9 cellular contexts compared by ENCODE assay signal in the genomic region with DNA sequence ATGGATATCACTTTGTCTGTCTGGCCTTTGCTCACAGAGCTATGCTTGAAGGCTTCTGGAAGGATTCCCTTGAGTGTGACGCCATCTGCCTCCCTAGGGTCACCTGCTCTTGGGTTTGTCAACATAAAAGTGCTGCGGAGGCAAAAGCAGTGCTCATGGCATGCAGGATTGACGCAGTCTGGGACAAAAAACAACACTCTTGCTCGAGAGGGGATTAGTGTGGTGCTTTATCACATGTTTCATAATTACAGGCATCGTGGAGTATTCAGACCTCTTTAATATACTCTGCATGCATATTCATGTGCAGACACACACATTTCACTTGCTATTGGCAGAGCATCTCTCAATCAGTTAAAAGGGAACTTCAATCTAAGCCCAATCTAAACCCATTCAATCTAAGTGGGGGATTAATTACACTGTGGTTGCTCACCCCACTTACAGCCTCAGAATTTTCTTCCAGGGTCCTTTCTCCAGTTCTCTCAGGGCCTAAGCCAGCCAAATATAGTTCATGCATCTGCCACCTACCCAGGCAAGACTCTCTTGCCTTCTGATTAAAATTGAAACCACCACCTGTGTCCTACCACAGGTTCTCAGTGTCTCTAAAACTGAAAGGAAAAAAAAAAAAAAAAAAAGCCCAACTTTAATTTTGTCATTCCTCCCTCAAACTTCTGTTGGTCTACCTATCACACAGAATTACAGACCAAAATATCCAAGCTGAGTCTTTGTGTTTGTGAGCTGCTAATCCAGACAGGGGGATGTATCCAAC.
DNase-seq lines count a peak whose midpoint lies in the region; ATAC-seq and FAIRE-seq lines count a peak whose summit lies in the region.
"Had no signal": no experiment of that assay in that cellular context is flagged by ENCODE, and none has a peak within 500 bp of the region (broad histone marks: within the 10 kb centered on the region; RNA-seq: fewer than 3 reads in every experiment).

No MANE protein-coding gene starts in this region.

- H3K36me3 Mint-ChIP-seq in activated T-cell treated with anti-CD3 and anti-CD28 coated beads, Interleukin-2, amount 50 U/mL, for 24 hours (ENCODE audit: low read depth), result no peaks in the 10 kb centered on the region
- no peaks in the 10 kb centered on the region for H3K36me3 Mint-ChIP-seq in naive B cell

- peak overlapping the region; percentile 88 for H3K27ac Mint-ChIP-seq in activated T-cell treated with anti-CD3 and anti-CD28 coated beads, Interleukin-2, amount 50 U/mL, for 24 hours
- H3K27ac Mint-ChIP-seq in naive B cell, result peak overlapping the region; percentile 71 to 98 (median 94)

- DNase-seq in activated T-cell treated with anti-CD3 and anti-CD28 coated beads, Interleukin-2, amount 50 U/mL, for 24 hours, result no peak
- no peak for DNase-seq in activated T-cell treated with anti-CD3 and anti-CD28 coated beads, Interleukin-2, amount 50 U/mL, for 48 hours
- DNase-seq in NCI-H774 (lab: John Stamatoyannopoulos, UW), result peak; percentile 14
- peak; percentile 57 for DNase-seq in naive B cell
- DNase-seq in NCI-H1048 (lab: John Stamatoyannopoulos, UW), result no peak
- no peak for DNase-seq in HTR-8/SVneo (ENCODE audit: insufficient read length, low spot score)
- DNase-seq in activated gamma-delta T cell treated with Interleukin-2 at 50 U/mL for 16 hours, result no peak
- DNase-seq: DND-41 had no signal

- H3K9me3 Mint-ChIP-seq in activated T-cell treated with anti-CD3 and anti-CD28 coated beads, Interleukin-2, amount 50 U/mL, for 24 hours, result no peaks in the 10 kb centered on the region
- no peaks in the 10 kb centered on the region for H3K9me3 Mint-ChIP-seq in naive B cell

- peak overlapping the region; percentile 9 for H3K4me3 Mint-ChIP-seq in activated T-cell treated with anti-CD3 and anti-CD28 coated beads, Interleukin-2, amount 50 U/mL, for 24 hours
- peak overlapping the region; percentile 11 to 85 (median 48) for H3K4me3 Mint-ChIP-seq in naive B cell

- no peaks in the 10 kb centered on the region for H3K27me3 Mint-ChIP-seq in activated T-cell treated with anti-CD3 and anti-CD28 coated beads, Interleukin-2, amount 50 U/mL, for 24 hours
- peaks cover 0 to 6% (median 0%) of the 10 kb centered on the region in 3 donors for H3K27me3 Mint-ChIP-seq in naive B cell

- no peak for FAIRE-seq in HTR-8/SVneo (lab: Jason Lieb, UNC)

- H3K4me1 Mint-ChIP-seq in activated T-cell treated with anti-CD3 and anti-CD28 coated beads, Interleukin-2, amount 50 U/mL, for 24 hours (ENCODE audit: low read depth), result peaks cover 61% of the 10 kb centered on the region
- H3K4me1 Mint-ChIP-seq in naive B cell, result peaks cover 64 to 87% (median 65%) of the 10 kb centered on the region in 3 donors

- peak; percentile 77 for ATAC-seq in HG02763 (IDR thresholded peaks at IDR 0.05; ENCODE audit: unreplicated experiment)
- peak; percentile 83 to 84 for ATAC-seq in naive B cell (ENCODE audit: low read depth in 2 of 2)

Comparison
In these comparisons a context has a peak if more than half of its experiments do, and no peak if none do; other contexts are left out.
1. DNase-seq: peak in NCI-H774 (single experiment) and naive B cell (single experiment); none in activated T-cell treated with anti-CD3 and anti-CD28 coated beads, Interleukin-2, amount 50 U/mL, for 24 hours (single experiment), activated T-cell treated with anti-CD3 and anti-CD28 coated beads, Interleukin-2, amount 50 U/mL, for 48 hours (0 of 2), NCI-H1048 (single experiment), HTR-8/SVneo (single experiment) and activated gamma-delta T cell treated with Interleukin-2 at 50 U/mL for 16 hours (single experiment).